Comparison of ENCODE assay signal across 1 cellular context in the genomic region with DNA sequence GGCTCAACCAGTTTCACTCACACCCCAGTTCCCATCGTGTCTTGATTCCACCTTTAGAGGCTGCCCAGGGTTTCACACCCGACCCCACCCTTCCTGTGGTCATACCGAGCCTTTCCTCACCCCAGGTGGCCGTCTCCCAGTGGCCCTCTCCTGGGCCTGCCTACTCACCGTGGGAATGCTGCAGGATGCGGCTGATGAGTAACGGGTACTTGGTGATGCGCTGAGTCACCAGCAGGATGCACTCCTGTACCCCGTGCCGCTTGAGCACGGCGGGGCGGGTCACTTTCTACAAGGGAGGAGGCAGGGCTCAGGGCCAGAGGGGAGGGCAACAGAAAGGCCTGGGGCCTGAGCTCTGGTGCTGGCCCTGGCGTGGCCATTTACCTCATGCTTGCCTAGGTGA.
TF ChIP-seq lines count a peak whose summit lies in the region.

No MANE protein-coding gene starts in this region.

TF ChIP-seq in K562, 482 proteins besides CTCF, POLR2A, EP300 and RAD21:
- peak; percentile 44; the same call in 1 of the 2 replicates for TF ChIP-seq ATF3 (IDR thresholded peaks at IDR 0.05)
- TF ChIP-seq ATF3 (CRISPR knock-in tag; conservative IDR thresholded peaks at IDR 0.05), result no peak
- TF ChIP-seq POLR2G (IDR thresholded peaks at IDR 0.05; ENCODE audit: low read depth, low read length), result peak; percentile 72
- TF ChIP-seq RBFOX2 (IDR thresholded peaks at IDR 0.05; ENCODE audit: low read depth, low read length), result peak; percentile 68; the same call in 1 of the 2 replicates
- no peak for TF ChIP-seq HNRNPUL1 (IDR thresholded peaks at IDR 0.05; ENCODE audit: low read length)
- no peak for TF ChIP-seq HMGN3 (IDR thresholded peaks at IDR 0.05; ENCODE audit: borderline replicate concordance, extremely low read depth, insufficient read length, low read depth, low read length)
- no peak for TF ChIP-seq TEAD2 (tag; IDR thresholded peaks at IDR 0.05)
- TF ChIP-seq NFE2 (IDR thresholded peaks at IDR 0.05; ENCODE audit: low read depth), result peak; percentile 22; the same call in 1 of the 2 replicates
- TF ChIP-seq FOSL1 (tag; conservative IDR thresholded peaks at IDR 0.05), result peak; percentile 56
- no peak for TF ChIP-seq FIP1L1 (IDR thresholded peaks at IDR 0.05; ENCODE audit: low read depth, low read length, poor library complexity, severe bottlenecking)
- TF ChIP-seq ZNF583 (CRISPR knock-in tag; IDR thresholded peaks at IDR 0.05), result no peak
- TF ChIP-seq ZBTB33 (CRISPR knock-in tag; IDR thresholded peaks at IDR 0.05), result 0 out of 2 replicates have a peak, but pooled peaks have one; percentile 13
TF ChIP-seq in K562: peak in this region for 6.
